ENCODE assay signal across 15 cellular contexts in genomic region chr18:79422783-79423165, GRCh38. TPM values are rescaled to one million over a fixed set of nuclear protein-coding genes. Genes with fewer than 3 reads are reported as not detected.
A peak's percentile ranks its signal among the peaks of the same experiment; 100 is the strongest.
DNase-seq lines count a peak whose midpoint lies in the region; ATAC-seq and TF ChIP-seq lines count a peak whose summit lies in the region.
"Had no signal": no experiment of that assay in that cellular context is flagged by ENCODE, and none has a peak within 500 bp of the region (broad histone marks: within the 10 kb centered on the region; RNA-seq: fewer than 3 reads in every experiment).

No MANE protein-coding gene starts in this region.

- H3K4me3 Mint-ChIP-seq in stimulated activated naive CD8-positive, alpha-beta T cell treated with anti-CD3 and anti-CD28 coated beads, Interleukin-15, amount 100 ng/mL, for 72 hours = no peak overlapping the region
- no peak overlapping the region for H3K4me3 Mint-ChIP-seq in GM23338
- H3K4me3 Mint-ChIP-seq: CD4-positive, alpha-beta memory T cell had no signal

- H3K14ac ChIP-seq in neuronal stem cell (ENCODE audit: low read length) = no peak overlapping the region

- H3K9me3 Mint-ChIP-seq in stimulated activated naive CD8-positive, alpha-beta T cell treated with anti-CD3 and anti-CD28 coated beads, Interleukin-15, amount 100 ng/mL, for 72 hours = no peaks in the 10 kb centered on the region
- peaks cover 4% of the 10 kb centered on the region; the same call in 2 of the 3 replicates for H3K9me3 Mint-ChIP-seq in GM23338
- H3K9me3 Mint-ChIP-seq: IgD-negative memory B cell had no signal

- H3K4me1 ChIP-seq in right cardiac atrium (ENCODE audit: control insufficient read depth, insufficient read depth, low read length) (no peaks in the 10 kb centered on the region), heart right ventricle (peaks cover 0 to 36% (median 13%) of the 10 kb centered on the region in 9 donors), neuronal stem cell (ENCODE audit: control insufficient read depth in 2 of 2, insufficient read depth in 1 of 2, low read depth in 1 of 2, low read length in 2 of 2) (peaks cover 0 to 5% of the 10 kb centered on the region in 2 donors), GM23338 (ENCODE audit: insufficient read depth) (no peaks in the 10 kb centered on the region)
- H3K4me1 ChIP-seq in BLaER1 treated with 17β-estradiol and CSF1 and Interleukin-3, amounts not matched to agents 10 nM and 100 nM = peaks cover 42 to 86% (median 74%) of the 10 kb centered on the region in 10 experiments
- H3K4me1 ChIP-seq: BE2C, HAP-1 had no signal

- no peak overlapping the region for H3K4me3 ChIP-seq in right cardiac atrium (ENCODE audit: low read length)
- no peak overlapping the region for H3K4me3 ChIP-seq in heart right ventricle
- peak overlapping the region in 2 of 10 experiments; percentile 6 to 28; a peak in 1 of 20 replicates for H3K4me3 ChIP-seq in BLaER1 treated with 17β-estradiol and CSF1 and Interleukin-3, amounts not matched to agents 10 nM and 100 nM
- no peak overlapping the region for H3K4me3 ChIP-seq in neuronal stem cell (ENCODE audit: low read length in 2 of 2)
- no peak overlapping the region for H3K4me3 ChIP-seq in GM23338
- H3K4me3 ChIP-seq: HAP-1 had no signal

- no peak overlapping the region for H4K91ac ChIP-seq in neuronal stem cell (ENCODE audit: low read depth, low read length, poor library complexity)

- H3K27ac Mint-ChIP-seq in stimulated activated naive CD8-positive, alpha-beta T cell treated with anti-CD3 and anti-CD28 coated beads, Interleukin-15, amount 100 ng/mL, for 72 hours = no peak overlapping the region
- H3K27ac Mint-ChIP-seq in GM23338 = no peak overlapping the region

- peak overlapping the region; percentile 67 for H2BK15ac ChIP-seq in neuronal stem cell (ENCODE audit: low read length)

- no peak for TF ChIP-seq CTCF in heart right ventricle (IDR thresholded peaks at IDR 0.05)
- no peak for TF ChIP-seq CTCF in GM23338 (conservative IDR thresholded peaks at IDR 0.05; ENCODE audit: low read depth in 2 of 2)

- no peak for ATAC-seq in right cardiac atrium
- no peak for ATAC-seq in heart right ventricle
- peak; percentile 22 for ATAC-seq in stimulated activated naive CD8-positive, alpha-beta T cell treated with anti-CD3 and anti-CD28 coated beads, Interleukin-15, amount 100 ng/mL, for 72 hours
- no peak for ATAC-seq in GM23338
- ATAC-seq: HepG2 had no signal

- peak overlapping the region; percentile 90 for H2AK5ac ChIP-seq in neuronal stem cell (ENCODE audit: low read depth, low read length)

- no peak overlapping the region for H2BK12ac ChIP-seq in neuronal stem cell (ENCODE audit: low read length)

- H3K9me3 ChIP-seq in right cardiac atrium (ENCODE audit: control insufficient read depth, low read length) = no peaks in the 10 kb centered on the region
- no peaks in the 10 kb centered on the region for H3K9me3 ChIP-seq in heart right ventricle
- no peaks in the 10 kb centered on the region for H3K9me3 ChIP-seq in BLaER1 treated with 17β-estradiol and CSF1 and Interleukin-3, amounts not matched to agents 10 nM and 100 nM (replicated peaks in 1 of 11)
- no peaks in the 10 kb centered on the region for H3K9me3 ChIP-seq in neuronal stem cell (replicated peaks in 1 of 2; ENCODE audit: control insufficient read depth in 2 of 2, insufficient read depth in 1 of 2, low read depth in 1 of 2, low read length in 2 of 2)
- H3K9me3 ChIP-seq: BE2C, HAP-1 had no signal

- no peak overlapping the region for H2BK5ac ChIP-seq in neuronal stem cell (ENCODE audit: low read length)

- peaks cover 0 to 39% (median 0%) of the 10 kb centered on the region in 9 donors for H3K36me3 ChIP-seq in heart right ventricle
- H3K36me3 ChIP-seq in BLaER1 treated with 17β-estradiol and CSF1 and Interleukin-3, amounts not matched to agents 10 nM and 100 nM = peaks cover 10 to 42% (median 18%) of the 10 kb centered on the region in 11 experiments; a peak in 18 of 22 replicates
- H3K36me3 ChIP-seq in neuronal stem cell (replicated peaks in 1 of 2; ENCODE audit: control insufficient read depth in 2 of 2, insufficient read depth in 2 of 2, low read length in 2 of 2) = no peaks in the 10 kb centered on the region
- H3K36me3 ChIP-seq in GM23338 (ENCODE audit: insufficient read depth) = no peaks in the 10 kb centered on the region
- H3K36me3 ChIP-seq: BE2C, HAP-1 had no signal

- peaks cover 11% of the 10 kb centered on the region; the same call in 2 of the 3 replicates for H3K36me3 Mint-ChIP-seq in GM23338 (ENCODE audit: low read depth)

- H3F3A ChIP-seq in GM23338 (replicated peaks; ENCODE audit: low read depth) = peaks cover 7% of the 10 kb centered on the region; the same call in 1 of the 2 replicates

- H2AFZ ChIP-seq in neuronal stem cell (ENCODE audit: low read length) = no peak overlapping the region
- H2AFZ ChIP-seq in GM23338 = no peak overlapping the region

- no peak overlapping the region for H2BK120ac ChIP-seq in neuronal stem cell (ENCODE audit: low read depth, low read length)

- peaks cover 3% of the 10 kb centered on the region for H3K79me1 ChIP-seq in neuronal stem cell (ENCODE audit: low read depth, low read length)

- H4K20me1 ChIP-seq in BLaER1 treated with 17β-estradiol and CSF1 and Interleukin-3, amounts not matched to agents 10 nM and 100 nM = peaks cover 83 to 97% (median 88%) of the 10 kb centered on the region in 11 experiments
- H4K20me1 ChIP-seq in GM23338 (replicated peaks; ENCODE audit: insufficient read depth) = no peaks in the 10 kb centered on the region

- H3K23ac ChIP-seq in neuronal stem cell (ENCODE audit: low read depth, low read length, poor library complexity) = no peak overlapping the region

- no peaks in the 10 kb centered on the region for H3K79me2 ChIP-seq in GM23338 (replicated peaks; ENCODE audit: insufficient read depth)

- H4K8ac ChIP-seq in neuronal stem cell (ENCODE audit: low read depth, low read length) = no peak overlapping the region

- DNase-seq in right cardiac atrium = peak in 2 of 3 donors; percentile 40 to 62
- DNase-seq in heart right ventricle = no peak
- no peak for DNase-seq in neuronal stem cell (ENCODE audit: low spot score)
- DNase-seq in stimulated activated naive CD8-positive, alpha-beta T cell treated with anti-CD3 and anti-CD28 coated beads, Interleukin-15, amount 100 ng/mL, for 72 hours = no peak
- DNase-seq in NCI-H2227 (lab: John Stamatoyannopoulos, UW; ENCODE audit: unreplicated experiment) = no peak
- no peak for DNase-seq in GM23338 (ENCODE audit: low spot score)
- DNase-seq: BE2C; CD4-positive, alpha-beta memory T cell; DMS153; DMS79; GDM1 had no signal

- H3K4ac ChIP-seq in neuronal stem cell (ENCODE audit: low read length) = no peak overlapping the region

- WGBS in right cardiac atrium = 89% methylated on average over 12 of the region's 12 CpGs
- WGBS in heart right ventricle, 2 donors = 91 to 95% methylated on average over 12 of the region's 12 CpGs
- no CpG with 5 or more reads among the region's 12 CpGs for WGBS in neuronal stem cell (ENCODE audit: extremely low coverage in 2 of 2, insufficient read length in 2 of 2, insufficient replicate concordance in 1 of 2), 2 donors

- H3K27me3 ChIP-seq in right cardiac atrium (ENCODE audit: control insufficient read depth, insufficient read depth) (no peaks in the 10 kb centered on the region), heart right ventricle (no peaks in the 10 kb centered on the region), neuronal stem cell (ENCODE audit: control insufficient read depth in 3 of 3, insufficient read depth in 3 of 3, low read depth in 1 of 3, low read length in 3 of 3) (no peaks in the 10 kb centered on the region), GM23338 (ENCODE audit: insufficient read depth) (no peaks in the 10 kb centered on the region)
- peaks cover 0 to 14% (median 0%) of the 10 kb centered on the region in 11 experiments; a peak in 3 of 22 replicates for H3K27me3 ChIP-seq in BLaER1 treated with 17β-estradiol and CSF1 and Interleukin-3, amounts not matched to agents 10 nM and 100 nM
- H3K27me3 ChIP-seq: BE2C had no signal

- peaks cover 56% of the 10 kb centered on the region for H3K4me1 Mint-ChIP-seq in stimulated activated naive CD8-positive, alpha-beta T cell treated with anti-CD3 and anti-CD28 coated beads, Interleukin-15, amount 100 ng/mL, for 72 hours
- peaks cover 13% of the 10 kb centered on the region; the same call in 2 of the 3 replicates for H3K4me1 Mint-ChIP-seq in GM23338

- H3K9ac ChIP-seq in BLaER1 treated with 17β-estradiol and CSF1 and Interleukin-3, amounts not matched to agents 10 nM and 100 nM = peak overlapping the region in 8 of 11 experiments; percentile 38 to 76 (median 58); a peak in 15 of 22 replicates
- no peak overlapping the region for H3K9ac ChIP-seq in neuronal stem cell (ENCODE audit: low read depth, low read length, poor library complexity)

- no peaks in the 10 kb centered on the region for H3K9me2 ChIP-seq in GM23338 (ENCODE audit: insufficient read depth)

- no peak overlapping the region for H3K27ac ChIP-seq in right cardiac atrium (ENCODE audit: low read length)
- no peak overlapping the region for H3K27ac ChIP-seq in heart right ventricle
- H3K27ac ChIP-seq in BLaER1 treated with 17β-estradiol and CSF1 and Interleukin-3, amounts not matched to agents 10 nM and 100 nM = peak overlapping the region in 8 of 11 experiments; percentile 61 to 85 (median 72); a peak in 16 of 22 replicates
- no peak overlapping the region for H3K27ac ChIP-seq in neuronal stem cell (replicated peaks; ENCODE audit: low read length)
- no peak overlapping the region for H3K27ac ChIP-seq in GM23338 (ENCODE audit: low read depth)

- no peaks in the 10 kb centered on the region for H3K27me3 Mint-ChIP-seq in stimulated activated naive CD8-positive, alpha-beta T cell treated with anti-CD3 and anti-CD28 coated beads, Interleukin-15, amount 100 ng/mL, for 72 hours
- H3K27me3 Mint-ChIP-seq in GM23338 (ENCODE audit: insufficient read depth, low read depth, poor library complexity) = peaks cover 24% of the 10 kb centered on the region
- H3K27me3 Mint-ChIP-seq: CD4-positive, alpha-beta memory T cell; IgD-negative memory B cell had no signal

- H3K4me2 ChIP-seq in BLaER1 treated with 17β-estradiol and CSF1 and Interleukin-3, amounts not matched to agents 10 nM and 100 nM = peak overlapping the region; percentile 68 to 95 (median 85); a peak in 20 of 22 replicates
- H3K4me2 ChIP-seq in neuronal stem cell (ENCODE audit: insufficient read depth, low read length, poor library complexity, severe bottlenecking) (no peak overlapping the region), GM23338 (no peak overlapping the region)

- intact Hi-C loops in right cardiac atrium (cut with DNase I) (no loop called here), heart right ventricle (cut with DNase I) (no loop called here)

- peak overlapping the region; percentile 48 for H3K18ac ChIP-seq in neuronal stem cell (ENCODE audit: low read length)

TF ChIP-seq in GM23338, 12 proteins besides CTCF, POLR2A, EP300 and RAD21 (continues in another document):
- no peak for TF ChIP-seq STAT1 (IDR thresholded peaks at IDR 0.05; ENCODE audit: unreplicated experiment)

RNA-seq across cellular contexts. Expression of gene NFATC1, which starts 27.0 kb away (rescaled TPM):
- total RNA-seq in right cardiac atrium = 10 to 100 TPM; 20.1 to 25.3 (median 20.8) TPM
- polyA plus RNA-seq in right cardiac atrium = 14.7 TPM
- 10 to 100 TPM; 14.0 to 23.8 (median 19.0) TPM for total RNA-seq in heart right ventricle
- 10 to 100 TPM in 1 of 2 donors, 1 to 10 TPM in 1; 6.3 to 12.0 TPM for polyA plus RNA-seq in heart right ventricle
- 4.7 TPM for polyA plus RNA-seq in neuronal stem cell (2013, experiment 1 of 2)
- 5.2 TPM for polyA plus RNA-seq in neuronal stem cell (2013, experiment 2 of 2)
- 5.0 and 6.4 TPM in 2 replicates for total RNA-seq in GM23338 (2014; rRNA removed; shearing (Covaris generic))
- polyA plus RNA-seq in GM23338 (2016; fragmentation: Nextera tagmentation; extraction: Ambion mirVana) = 2.7 and 3.9 TPM in 2 replicates
- total RNA-seq: HepG2 had no signal
- polyA plus RNA-seq: HepG2 had no signal

Comparison
In these comparisons a context has a peak if more than half of its experiments do, and no peak if none do; other contexts are left out.
1. DNase-seq: peak in right cardiac atrium (2 of 3); none in heart right ventricle (0 of 2), neuronal stem cell (single experiment), stimulated activated naive CD8-positive, alpha-beta T cell treated with anti-CD3 and anti-CD28 coated beads, Interleukin-15, amount 100 ng/mL, for 72 hours (0 of 2), NCI-H2227 (single experiment) and GM23338 (single experiment).
2. H3K27ac ChIP-seq: peak in BLaER1 treated with 17β-estradiol and CSF1 and Interleukin-3, amounts not matched to agents 10 nM and 100 nM (8 of 11); none in right cardiac atrium (single experiment), heart right ventricle (0 of 10), neuronal stem cell (single experiment) and GM23338 (single experiment).
3. H3K4me2 ChIP-seq: peak in BLaER1 treated with 17β-estradiol and CSF1 and Interleukin-3, amounts not matched to agents 10 nM and 100 nM (11 of 11); none in neuronal stem cell (single experiment) and GM23338 (single experiment).